ENCODE assay signal across 19 cellular contexts in the genomic region with DNA sequence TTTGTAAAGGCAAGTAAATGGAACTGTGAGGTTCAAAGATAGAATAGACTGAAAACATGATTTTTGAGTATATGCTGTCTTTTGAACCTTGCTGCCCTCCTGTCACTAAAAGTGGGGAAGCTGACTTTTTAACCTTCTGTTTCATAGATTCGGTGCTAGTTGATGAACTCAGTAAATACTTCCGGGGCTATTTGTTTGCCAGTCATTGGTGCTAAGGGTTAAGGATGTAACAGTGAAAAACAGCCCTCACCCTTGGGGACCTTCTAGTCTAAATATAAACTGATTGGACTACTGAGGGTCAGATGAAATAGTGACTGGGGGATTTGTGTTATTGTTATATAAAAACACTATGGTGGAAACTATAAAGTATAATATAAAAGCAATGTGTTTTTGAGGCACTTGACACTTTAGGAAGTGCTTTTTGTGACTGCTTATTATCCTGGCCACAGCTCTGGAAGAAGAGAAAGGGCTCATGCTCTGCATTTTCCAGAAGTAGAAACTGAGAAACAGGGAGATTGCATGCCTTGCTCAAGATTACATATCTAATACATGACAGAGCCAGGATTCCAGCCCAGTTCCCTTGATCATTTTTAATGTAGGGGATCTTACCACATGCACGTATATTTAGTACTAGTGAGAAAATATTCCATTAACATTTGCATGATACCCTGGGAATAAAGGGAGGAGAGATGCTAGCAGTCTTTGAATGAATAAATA. TPM values are rescaled to one million over a fixed set of nuclear protein-coding genes. Genes with fewer than 3 reads are reported as not detected.
A peak's percentile ranks its signal among the peaks of the same experiment; 100 is the strongest.
DNase-seq lines count a peak whose midpoint lies in the region; ATAC-seq and TF ChIP-seq lines count a peak whose summit lies in the region.
"Had no signal": no experiment of that assay in that cellular context is flagged by ENCODE, and none has a peak within 500 bp of the region (broad histone marks: within the 10 kb centered on the region; RNA-seq: fewer than 3 reads in every experiment).

No MANE protein-coding gene starts in this region.

- no peak for ATAC-seq in left ventricle myocardium superior
- ATAC-seq in HG03354 (IDR thresholded peaks at IDR 0.05; ENCODE audit: poor library complexity, severe bottlenecking, unreplicated experiment) = no peak
- ATAC-seq in HG02588 (IDR thresholded peaks at IDR 0.05; ENCODE audit: unreplicated experiment) = no peak

- TF ChIP-seq CTCF in left ventricle myocardium inferior (IDR thresholded peaks at IDR 0.05; ENCODE audit: borderline replicate concordance) (no peak), esophagus squamous epithelium (IDR thresholded peaks at IDR 0.05) (no peak), vagina (IDR thresholded peaks at IDR 0.05) (no peak)

- no peaks in the 10 kb centered on the region for H3K27me3 ChIP-seq in left ventricle myocardium inferior (ENCODE audit: low read depth)
- no peaks in the 10 kb centered on the region for H3K27me3 ChIP-seq in esophagus squamous epithelium
- H3K27me3 ChIP-seq in vagina = no peaks in the 10 kb centered on the region
- H3K27me3 ChIP-seq: SJCRH30 had no signal

- TF ChIP-seq POLR2A in esophagus squamous epithelium (IDR thresholded peaks at IDR 0.05) (no peak), vagina (IDR thresholded peaks at IDR 0.05) (no peak)

- H3K27ac ChIP-seq in left ventricle myocardium inferior (replicated peaks) (peak overlapping the region; percentile 41), esophagus squamous epithelium (peak overlapping the region in 3 of 4 donors; percentile 17 to 52 (median 27)), mesodermal cell (ENCODE audit: low read depth, low read length, severe bottlenecking) (peak overlapping the region; percentile 10), vagina (peak overlapping the region; percentile 31)
- H3K27ac ChIP-seq: BLaER1 treated with 17β-estradiol and CSF1 and Interleukin-3, amounts not matched to agents 10 nM and 100 nM; HL-60; RWPE1; SJCRH30 had no signal

- H3K4me3 ChIP-seq in left ventricle myocardium inferior (no peak overlapping the region), esophagus squamous epithelium (no peak overlapping the region), mesodermal cell (ENCODE audit: extremely low read depth, insufficient read depth, low read length, poor library complexity, severe bottlenecking) (no peak overlapping the region), vagina (no peak overlapping the region)
- H3K4me3 ChIP-seq: BLaER1 treated with 17β-estradiol and CSF1 and Interleukin-3, amounts not matched to agents 10 nM and 100 nM; SJCRH30 had no signal

- DNase-seq in left ventricle myocardium inferior (no peak), left ventricle myocardium superior (no peak), esophagus squamous epithelium (lab: John Stamatoyannopoulos, UW) (no peak), vagina (ENCODE audit: extremely low spot score in 2 of 2) (no peak), G401 (ENCODE audit: low spot score) (no peak)
- DNase-seq: CD8-positive, alpha-beta memory T cell; DND-41; GF-D8; NCI-H187; NCI-H446 treated with DMSO at 0.1 percent for 48 hours; NCI-H748 treated with DMSO at 0.1 percent for 48 hours; SJCRH30 had no signal

- H3K36me3 ChIP-seq in left ventricle myocardium inferior = no peaks in the 10 kb centered on the region
- H3K36me3 ChIP-seq in esophagus squamous epithelium = no peaks in the 10 kb centered on the region
- no peaks in the 10 kb centered on the region for H3K36me3 ChIP-seq in mesodermal cell (ENCODE audit: control insufficient read depth, insufficient read depth, low read length)
- no peaks in the 10 kb centered on the region for H3K36me3 ChIP-seq in vagina
- H3K36me3 ChIP-seq: SJCRH30 had no signal

- peaks cover 22% of the 10 kb centered on the region for H3K4me1 ChIP-seq in left ventricle myocardium inferior
- H3K4me1 ChIP-seq in esophagus squamous epithelium = peaks cover 9 to 51% (median 15%) of the 10 kb centered on the region in 3 donors
- no peaks in the 10 kb centered on the region for H3K4me1 ChIP-seq in mesodermal cell (ENCODE audit: control insufficient read depth, insufficient read depth, low read length, poor library complexity, severe bottlenecking)
- H3K4me1 ChIP-seq in vagina = peaks cover 7% of the 10 kb centered on the region
- H3K4me1 ChIP-seq: SJCRH30 had no signal

- intact Hi-C loops in left ventricle myocardium inferior (cut with micrococcal nuclease) (no loop called here), left ventricle myocardium superior (cut with micrococcal nuclease) (loop anchor here (10.0 kb wide), 1 partner anchor 1868 kb away; a partner anchor contains a TSS), esophagus squamous epithelium (cut with DNase I) (no loop called here), vagina (cut with DNase I) (no loop called here)

- H3K9me3 ChIP-seq in left ventricle myocardium inferior (replicated peaks) = no peaks in the 10 kb centered on the region
- H3K9me3 ChIP-seq in esophagus squamous epithelium = no peaks in the 10 kb centered on the region
- H3K9me3 ChIP-seq in mesodermal cell (ENCODE audit: control insufficient read depth, low read length) = no peaks in the 10 kb centered on the region
- no peaks in the 10 kb centered on the region for H3K9me3 ChIP-seq in vagina
- H3K9me3 ChIP-seq: SJCRH30 had no signal

- 33 to 41% methylated on average over 3 of the region's 3 CpGs for WGBS in esophagus squamous epithelium, 2 donors
- 100% methylated on average over 1 of the region's 3 CpGs; no CpG with 5 or more reads in 1 of the 2 experiments for WGBS in mesodermal cell (ENCODE audit: insufficient coverage in 2 of 2), 2 experiments

- in situ Hi-C loops in G401 (cut with HindIII; ENCODE audit: low sequenced_read_pairs) = no loop called here

RNA-seq across cellular contexts. Expression of a gene that starts 3.9 kb away (rescaled TPM):
- total RNA-seq in left ventricle myocardium inferior (2.7 TPM), left ventricle myocardium superior (3.6 TPM), esophagus squamous epithelium (1 to 10 TPM in 3 of 4 donors, under 1 TPM in 1; 0.97 to 7.4 (median 3.6) TPM), vagina (5.2 TPM)
- polyA plus RNA-seq in mesodermal cell (2013, experiment 1 of 2) = 4.0 TPM
- 3.1 TPM for polyA plus RNA-seq in mesodermal cell (2013, experiment 2 of 2)
- 0.80 TPM in 1 of 2 replicates, not detected in the other for total RNA-seq in G401 (2014; rRNA removed; shearing (Covaris generic))
- total RNA-seq: A172 had no signal

RNA-seq across cellular contexts. Expression of a gene that starts 25.2 kb away (rescaled TPM):
- total RNA-seq in left ventricle myocardium inferior (29.1 TPM), left ventricle myocardium superior (30.9 TPM), esophagus squamous epithelium (10 to 100 TPM; 17.1 to 39.6 (median 31.4) TPM), vagina (29.5 TPM)
- 57.9 TPM for polyA plus RNA-seq in mesodermal cell (2013, experiment 1 of 2)
- polyA plus RNA-seq in mesodermal cell (2013, experiment 2 of 2) = 63.9 TPM
- 26.8 and 27.6 TPM in 2 replicates for total RNA-seq in G401 (2014; rRNA removed; shearing (Covaris generic))

RNA-seq across cellular contexts. Expression of a gene that starts 51.6 kb away (rescaled TPM):
- total RNA-seq in left ventricle myocardium inferior (91.6 TPM), left ventricle myocardium superior (101 TPM), esophagus squamous epithelium (100 to 1,000 TPM in 1 of 4 donors, 10 to 100 TPM in 3; 39.2 to 119 (median 72.3) TPM), vagina (103 TPM)
- 81.9 TPM for polyA plus RNA-seq in mesodermal cell (2013, experiment 1 of 2)
- 78.0 TPM for polyA plus RNA-seq in mesodermal cell (2013, experiment 2 of 2)
- total RNA-seq in G401 (2014; rRNA removed; shearing (Covaris generic)) = 38.9 and 43.1 TPM in 2 replicates
